Comparison of ENCODE assay signal across 38 cellular contexts in the genomic region with DNA sequence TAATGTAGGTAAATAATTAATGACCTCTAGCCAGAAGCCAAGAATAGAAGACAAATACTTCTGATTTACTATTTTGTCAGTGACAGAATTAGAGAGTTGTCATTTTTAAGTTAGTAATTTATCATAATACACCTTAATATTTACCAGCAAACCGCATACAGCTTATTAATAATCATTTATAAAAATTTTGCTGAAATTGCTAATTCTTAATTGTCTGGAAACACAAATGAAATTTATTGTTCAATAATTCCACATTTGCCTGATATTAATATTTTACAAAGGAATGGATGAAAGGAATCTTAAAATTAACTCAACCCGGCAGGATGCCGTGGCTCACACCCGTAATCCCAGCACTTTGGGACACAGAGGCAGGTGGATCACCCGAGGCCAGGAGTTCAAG. TPM values are rescaled to one million over a fixed set of nuclear protein-coding genes. Genes with fewer than 3 reads are reported as not detected.
DNase-seq lines count a peak whose midpoint lies in the region; ATAC-seq, FAIRE-seq and TF ChIP-seq lines count a peak whose summit lies in the region.
"Had no signal": no experiment of that assay in that cellular context is flagged by ENCODE, and none has a peak within 500 bp of the region (broad histone marks: within the 10 kb centered on the region; RNA-seq: fewer than 3 reads in every experiment).

No MANE protein-coding gene starts in this region.

- DNase-seq in HepG2 (ENCODE audit: low spot score) (no peak), right lobe of liver (no peak), A549 (ENCODE audit: low read depth in 1 of 2, low spot score in 1 of 2) (no peak), IMR-90 (no peak), K562 (ENCODE audit: extremely low read depth in 1 of 4, low spot score in 3 of 4) (no peak), NCI-H510A treated with DMSO at 0.1 percent for 48 hours (lab: John Stamatoyannopoulos, UW) (no peak), dermis blood vessel endothelial cell (no peak)
- DNase-seq: 8988T; ACHN; AML-193; BE2C; C1 segment of cervical spinal cord; Caco-2; Calu3; CD4-positive, alpha-beta memory T cell; CD4-positive, alpha-beta T cell; CD4-positive, CD25-positive, alpha-beta regulatory T cell; CD8-positive, alpha-beta memory T cell; CD8-positive, alpha-beta T cell; COR-L47; DMS 273 treated with DMSO at 0.1 percent for 48 hours; DMS153; DMS53; DMS79; DMS79 treated with DMSO at 0.1 percent for 48 hours; DND-41; EL had no signal

- WGBS in HepG2 (ENCODE audit: low lambda C conversion rate) = 85% methylated on average over 5 of the region's 5 CpGs
- 90% methylated on average over 5 of the region's 5 CpGs for WGBS in right lobe of liver (ENCODE audit: insufficient coverage, low coverage, low lambda C conversion rate, missing lambda C conversion rate)
- WGBS in A549 (ENCODE audit: missing lambda C conversion rate) = 65% methylated on average over 5 of the region's 5 CpGs
- WGBS in IMR-90 (ENCODE audit: extremely low coverage in 2 of 2, insufficient read length in 1 of 2), 2 experiments = 96% methylated on average over 4 of the region's 5 CpGs; no CpG with 5 or more reads in 1 of the 2 experiments
- 18% methylated on average over 5 of the region's 5 CpGs for WGBS in K562 (ENCODE audit: insufficient coverage, low coverage, missing lambda C conversion rate)

- CTCF ChIA-PET in HepG2 (lab: Yijun Ruan, JAX; ENCODE audit: low intra/inter-chr PET ratio, low total read pairs) (no interaction called here), A549 (lab: Yijun Ruan, JAX) (no interaction called here), IMR-90 (lab: Yijun Ruan, JAX) (no interaction called here), K562 (lab: Yijun Ruan, JAX; ENCODE audit: low intra/inter-chr PET ratio) (no interaction called here)

- no peak overlapping the region for H3K18ac ChIP-seq in IMR-90 (ENCODE audit: low read depth, low read length)

- no peak overlapping the region for H3K4ac ChIP-seq in IMR-90 (ENCODE audit: low read depth, low read length)

- no peak overlapping the region for H3K4me2 ChIP-seq in HepG2 (ENCODE audit: low read depth, low read length)
- no peak overlapping the region for H3K4me2 ChIP-seq in A549
- H3K4me2 ChIP-seq in IMR-90 (ENCODE audit: low read depth, low read length) = no peak overlapping the region
- H3K4me2 ChIP-seq in K562 (ENCODE audit: insufficient read depth, low read length) = no peak overlapping the region
- H3K4me2 ChIP-seq: BLaER1; BLaER1 treated with 17β-estradiol and CSF1 and Interleukin-3, amounts not matched to agents 10 nM and 100 nM had no signal

- POLR2A ChIA-PET in HepG2 (lab: Yijun Ruan, JAX) = no interaction called here
- POLR2A ChIA-PET in A549 (lab: Yijun Ruan, JAX) = no interaction called here
- POLR2A ChIA-PET in IMR-90 (lab: Charles Lee; ENCODE audit: unreplicated experiment) = no interaction called here
- POLR2A ChIA-PET in K562 (lab: Yijun Ruan, JAX) = no interaction called here

- H3K27me3 ChIP-seq in HepG2 (ENCODE audit: control insufficient read depth in 1 of 2, insufficient read depth in 2 of 2, low read length in 2 of 2) (no peaks in the 10 kb centered on the region), right lobe of liver (no peaks in the 10 kb centered on the region), IMR-90 (ENCODE audit: control insufficient read depth, insufficient read depth, low read length) (peaks cover 8% of the 10 kb centered on the region), K562 (ENCODE audit: control insufficient read depth in 2 of 2, insufficient read depth in 2 of 2, low read length in 2 of 2) (peaks cover 5 to 20% of the 10 kb centered on the region in 2 experiments; a peak in 4 of 5 replicates)
- H3K27me3 ChIP-seq: BE2C; BLaER1; BLaER1 treated with 17β-estradiol and CSF1 and Interleukin-3, amounts not matched to agents 10 nM and 100 nM had no signal

- no peaks in the 10 kb centered on the region for H3K9me1 ChIP-seq in IMR-90 (ENCODE audit: insufficient read depth, low read length)
- no peaks in the 10 kb centered on the region for H3K9me1 ChIP-seq in K562 (ENCODE audit: control insufficient read depth, insufficient read depth, low read length)

- BruUV-seq in HepG2 (replicated peaks; lab: Mats Ljungman, UMichigan) = no TSS peak
- BruUV-seq in IMR-90 (replicated peaks; lab: Mats Ljungman, UMichigan) = no TSS peak
- no TSS peak for BruUV-seq in K562 (replicated peaks; lab: Mats Ljungman, UMichigan)

- no peak overlapping the region for H4K8ac ChIP-seq in IMR-90 (ENCODE audit: low read depth in 2 of 2, low read length in 2 of 2)

- FAIRE-seq in HepG2 (lab: Jason Lieb, UNC) (no peak), A549 (lab: Jason Lieb, UNC) (no peak), K562 (lab: Jason Lieb, UNC) (no peak)
- FAIRE-seq: A204.1, D721Med had no signal

- H4K20me1 ChIP-seq in HepG2 (ENCODE audit: insufficient read depth, low read length) = no peaks in the 10 kb centered on the region
- no peaks in the 10 kb centered on the region for H4K20me1 ChIP-seq in IMR-90 (ENCODE audit: insufficient read depth, low read length)
- no peaks in the 10 kb centered on the region for H4K20me1 ChIP-seq in K562 (replicated peaks; ENCODE audit: control insufficient read depth, insufficient read depth, low read length)
- H4K20me1 ChIP-seq: BLaER1; BLaER1 treated with 17β-estradiol and CSF1 and Interleukin-3, amounts not matched to agents 10 nM and 100 nM had no signal

- H2BK120ac ChIP-seq in IMR-90 (ENCODE audit: low read depth, low read length) = no peak overlapping the region

- H3K9me3 ChIP-seq in HepG2 (ENCODE audit: low read length) (no peaks in the 10 kb centered on the region), right lobe of liver (no peaks in the 10 kb centered on the region), A549 (no peaks in the 10 kb centered on the region), IMR-90 (ENCODE audit: control insufficient read depth, insufficient read depth, low read length) (no peaks in the 10 kb centered on the region), K562 (replicated peaks; ENCODE audit: control insufficient read depth, insufficient read depth, low read depth, low read length) (no peaks in the 10 kb centered on the region)
- H3K9me3 ChIP-seq: BE2C, BLaER1, Caco-2 had no signal

- H3K14ac ChIP-seq in IMR-90 (replicated peaks; ENCODE audit: low read depth, low read length) = no peak overlapping the region

- no peak overlapping the region for H3K4me3 ChIP-seq in HepG2 (replicated peaks in 1 of 3; ENCODE audit: insufficient read depth in 1 of 3, low read depth in 2 of 3, low read length in 3 of 3)
- no peak overlapping the region for H3K4me3 ChIP-seq in right lobe of liver
- no peak overlapping the region for H3K4me3 ChIP-seq in A549
- no peak overlapping the region for H3K4me3 ChIP-seq in IMR-90 (ENCODE audit: insufficient read depth, low read depth, low read length)
- H3K4me3 ChIP-seq in K562 = no peak overlapping the region
- H3K4me3 ChIP-seq: BLaER1; BLaER1 treated with 17β-estradiol and CSF1 and Interleukin-3, amounts not matched to agents 10 nM and 100 nM had no signal

- H3K9ac ChIP-seq in HepG2 (ENCODE audit: insufficient read depth, low read depth, low read length) (no peak overlapping the region), IMR-90 (ENCODE audit: low read depth, low read length) (no peak overlapping the region), K562 (ENCODE audit: insufficient read depth in 1 of 2, low read depth in 2 of 2, low read length in 2 of 2) (no peak overlapping the region)
- H3K9ac ChIP-seq: BLaER1; BLaER1 treated with 17β-estradiol and CSF1 and Interleukin-3, amounts not matched to agents 10 nM and 100 nM had no signal

- TF ChIP-seq POLR2A in HepG2 (IDR thresholded peaks at IDR 0.05; ENCODE audit: insufficient read depth in 1 of 2, low read depth in 2 of 2, low read length in 2 of 2) = no peak
- TF ChIP-seq POLR2A in right lobe of liver (IDR thresholded peaks at IDR 0.05) = no peak
- no peak for TF ChIP-seq POLR2A in A549 (IDR thresholded peaks at IDR 0.05; ENCODE audit: low read length)
- no peak for TF ChIP-seq POLR2A in IMR-90 (IDR thresholded peaks at IDR 0.05; ENCODE audit: low read depth, low read length)
- TF ChIP-seq POLR2A in K562 (conservative IDR thresholded peaks at IDR 0.05) = no peak

- H2BK5ac ChIP-seq in IMR-90 (ENCODE audit: low read depth, low read length, poor library complexity, severe bottlenecking) = no peak overlapping the region

- no peak overlapping the region for H4K91ac ChIP-seq in IMR-90 (ENCODE audit: insufficient read depth, low read depth, low read length)

- no peak overlapping the region for H3K23ac ChIP-seq in IMR-90 (ENCODE audit: low read depth, low read length)

- in situ Hi-C loops in HepG2 (cut with HindIII; ENCODE audit: extremely low pct_ligation_motif_present, low pct_unique_long_range_greater_than_20kb) = no loop called here
- in situ Hi-C loops in IMR-90 (cut with MboI; ENCODE audit: low sequenced_read_pairs) = no loop called here
- in situ Hi-C loops in K562 (cut with MboI) = no loop called here

- no peaks in the 10 kb centered on the region for H3K79me2 ChIP-seq in HepG2 (ENCODE audit: insufficient read depth, low read length)
- H3K79me2 ChIP-seq in K562 (ENCODE audit: control insufficient read depth, insufficient read depth, low read length) = no peaks in the 10 kb centered on the region

- H2BK15ac ChIP-seq in IMR-90 (ENCODE audit: low read depth, low read length) = no peak overlapping the region

- intact Hi-C loops in HepG2 (cut with micrococcal nuclease; ENCODE audit: unreplicated experiment) = no loop called here
- intact Hi-C loops in right lobe of liver (cut with DNase I) = no loop called here
- intact Hi-C loops in IMR-90 (cut with micrococcal nuclease) = no loop called here
- intact Hi-C loops in K562 (cut with micrococcal nuclease) = no loop called here

- TF ChIP-seq CTCF in HepG2 (CRISPR knock-in tag; IDR thresholded peaks at IDR 0.05) (no peak), right lobe of liver (IDR thresholded peaks at IDR 0.05) (no peak), A549 (IDR thresholded peaks at IDR 0.05) (no peak), IMR-90 (conservative IDR thresholded peaks at IDR 0.05; ENCODE audit: low read depth, low read length) (no peak), K562 (IDR thresholded peaks at IDR 0.05 in 2 of 3, conservative IDR thresholded peaks at IDR 0.05 in 1 of 3; ENCODE audit: insufficient read depth in 2 of 3, low read depth in 1 of 3, low read length in 3 of 3) (no peak)

- H3K4me1 ChIP-seq in HepG2 (ENCODE audit: insufficient read depth, low read length) = peaks cover 25% of the 10 kb centered on the region
- peaks cover 0 to 4% (median 2%) of the 10 kb centered on the region in 4 donors for H3K4me1 ChIP-seq in right lobe of liver
- peaks cover 5% of the 10 kb centered on the region; the same call in 2 of the 3 replicates for H3K4me1 ChIP-seq in A549
- peaks cover 3% of the 10 kb centered on the region; the same call in 1 of the 2 replicates for H3K4me1 ChIP-seq in IMR-90 (ENCODE audit: control insufficient read depth, insufficient read depth, low read length)
- H3K4me1 ChIP-seq in K562 (replicated peaks in 1 of 2; ENCODE audit: control insufficient read depth in 2 of 2, insufficient read depth in 2 of 2, low read length in 2 of 2) = no peaks in the 10 kb centered on the region
- H3K4me1 ChIP-seq: BE2C had no signal

- H3K27ac ChIP-seq in HepG2 (ENCODE audit: extremely low read length, insufficient read depth, low read length) = no peak overlapping the region
- no peak overlapping the region for H3K27ac ChIP-seq in right lobe of liver
- no peak overlapping the region for H3K27ac ChIP-seq in A549
- H3K27ac ChIP-seq in IMR-90 (ENCODE audit: insufficient read depth, low read length) = no peak overlapping the region
- no peak overlapping the region for H3K27ac ChIP-seq in K562 (ENCODE audit: extremely low read depth, low read depth, low read length)
- H3K27ac ChIP-seq: 22Rv1; BLaER1; BLaER1 treated with 17β-estradiol and CSF1 and Interleukin-3, amounts not matched to agents 10 nM and 100 nM; C4-2B had no signal

- H3K36me3 ChIP-seq in HepG2 (replicated peaks in 1 of 2; ENCODE audit: control insufficient read depth in 1 of 2, insufficient read depth in 2 of 2, low read length in 2 of 2) (no peaks in the 10 kb centered on the region), right lobe of liver (no peaks in the 10 kb centered on the region), IMR-90 (ENCODE audit: control insufficient read depth, insufficient read depth, low read length) (no peaks in the 10 kb centered on the region), K562 (ENCODE audit: control insufficient read depth, insufficient read depth, low read length) (no peaks in the 10 kb centered on the region)
- H3K36me3 ChIP-seq: BE2C; BLaER1; BLaER1 treated with 17β-estradiol and CSF1 and Interleukin-3, amounts not matched to agents 10 nM and 100 nM had no signal

- no peak overlapping the region for H4K5ac ChIP-seq in IMR-90 (ENCODE audit: low read depth, low read length)

- no peak for TF ChIP-seq EP300 in HepG2 (IDR thresholded peaks at IDR 0.05; ENCODE audit: low read depth in 2 of 2, low read length in 2 of 2)
- TF ChIP-seq EP300 in HepG2 (CRISPR knock-in tag; IDR thresholded peaks at IDR 0.05; ENCODE audit: borderline replicate concordance) = no peak
- TF ChIP-seq EP300 in A549 (IDR thresholded peaks at IDR 0.05) = no peak
- TF ChIP-seq EP300 in K562 (IDR thresholded peaks at IDR 0.05; ENCODE audit: low read length) = no peak

- TF ChIP-seq RAD21 in HepG2 (CRISPR knock-in tag; IDR thresholded peaks at IDR 0.05) (no peak), A549 (conservative IDR thresholded peaks at IDR 0.05 in 1 of 2, IDR thresholded peaks at IDR 0.05 in 1 of 2) (no peak), IMR-90 (IDR thresholded peaks at IDR 0.05; ENCODE audit: low read length) (no peak), K562 (CRISPR knock-in tag; conservative IDR thresholded peaks at IDR 0.05 in 1 of 2, IDR thresholded peaks at IDR 0.05 in 1 of 2) (no peak)

- H2AK9ac ChIP-seq in IMR-90 (replicated peaks; ENCODE audit: low read depth, low read length, poor library complexity) = no peak overlapping the region

- ATAC-seq in HepG2 (no peak), right lobe of liver (no peak), A549 (no peak), IMR-90 (ENCODE audit: low read depth) (no peak), K562 (no peak), GM21381 (IDR thresholded peaks at IDR 0.05; ENCODE audit: unreplicated experiment) (no peak)
- ATAC-seq: CD8-positive, alpha-beta T cell had no signal

- no peaks in the 10 kb centered on the region for H3K79me1 ChIP-seq in IMR-90 (ENCODE audit: low read depth in 1 of 2, low read length in 2 of 2)

- dilution Hi-C loops in IMR-90 (cut with HindIII; ENCODE audit: low sequenced_read_pairs, unreplicated experiment) = no loop called here

- H3K56ac ChIP-seq in IMR-90 (ENCODE audit: extremely low read depth, insufficient read depth, low read length) = no peak overlapping the region

- no peak overlapping the region for H2BK20ac ChIP-seq in IMR-90 (ENCODE audit: low read depth, low read length)

- H2AK5ac ChIP-seq in IMR-90 (ENCODE audit: low read depth, low read length) = no peak overlapping the region

- H2AFZ ChIP-seq in HepG2 (ENCODE audit: low read length) = no peak overlapping the region
- H2AFZ ChIP-seq in IMR-90 (replicated peaks; ENCODE audit: low read length, poor library complexity) = no peak overlapping the region
- no peak overlapping the region for H2AFZ ChIP-seq in K562 (ENCODE audit: low read depth, low read length)

RNA-seq across cellular contexts. Expression of gene PROM1, which starts 44.7 kb away (rescaled TPM):
- 2.5 and 3.9 TPM in 2 replicates for total RNA-seq in HepG2 (2016; rRNA removed; fragmentation: Illumina TruSeq; extraction: Trizol)
- total RNA-seq in HepG2 (2016; cell fraction: cytosol; rRNA removed; fragmentation: Illumina TruSeq; extraction: Trizol; ENCODE audit: low read depth) = 0.71 and 0.91 TPM in 2 replicates
- total RNA-seq in HepG2 (2016; cell fraction: insoluble cytoplasmic fraction; rRNA removed; fragmentation: Illumina TruSeq; extraction: Trizol) = 2.1 and 4.2 TPM in 2 replicates
- total RNA-seq in HepG2 (2016; cell fraction: membrane; rRNA removed; fragmentation: Illumina TruSeq; extraction: Trizol) = 1.1 and 2.6 TPM in 2 replicates
- total RNA-seq in HepG2 (2016; cell fraction: nucleus; rRNA removed; fragmentation: Illumina TruSeq; extraction: Trizol) = 5.8 and 6.2 TPM in 2 replicates
- 13.6 and 16.4 TPM in 2 replicates for polyA plus RNA-seq in HepG2 (2011; rRNA removed)
- 8.3 and 8.9 TPM in 2 replicates for polyA plus RNA-seq in HepG2 (2011; cell fraction: cytosol; rRNA removed)
- 14.6 and 16.3 TPM in 2 replicates for polyA plus RNA-seq in HepG2 (2011; cell fraction: nucleus; rRNA removed)
- 9.3 and 15.5 TPM in 2 replicates for polyA plus RNA-seq in HepG2 (2012)
- 0.25 and 0.31 TPM in 2 replicates for polyA plus RNA-seq in HepG2 (2016; cell fraction: cytosol; fragmentation: Illumina TruSeq; extraction: Trizol; ENCODE audit: low read depth)
- polyA plus RNA-seq in HepG2 (2016; cell fraction: insoluble cytoplasmic fraction; fragmentation: Illumina TruSeq; extraction: Trizol; ENCODE audit: low read depth) = 1.6 and 2.1 TPM in 2 replicates
- 0.47 and 0.64 TPM in 2 replicates for polyA plus RNA-seq in HepG2 (2016; cell fraction: membrane; fragmentation: Illumina TruSeq; extraction: Trizol; ENCODE audit: low read depth)
- polyA plus RNA-seq in HepG2 (2016; cell fraction: nucleus; fragmentation: Illumina TruSeq; extraction: Trizol; ENCODE audit: insufficient read depth, low read depth) = 5.4 and 6.6 TPM in 2 replicates
- 1.3 and 25.2 TPM in 2 replicates for polyA minus RNA-seq in HepG2 (2011; rRNA and poly(A)+ RNA removed; ENCODE audit: low replicate concordance)
- 11.4 and 13.4 TPM in 2 replicates for polyA minus RNA-seq in HepG2 (2011; cell fraction: cytosol; rRNA and poly(A)+ RNA removed)
- 14.5 and 16.9 TPM in 2 replicates for polyA minus RNA-seq in HepG2 (2011; cell fraction: nucleus; rRNA and poly(A)+ RNA removed)
- 1 to 10 TPM in 5 of 6 experiments, under 1 TPM in 1; 0.86 to 2.2 (median 1.3) TPM for total RNA-seq in right lobe of liver
- 0.04 and 0.14 TPM in 2 replicates for polyA plus RNA-seq in A549 (2011; rRNA removed)
- polyA plus RNA-seq in A549 (2012; cell fraction: cytosol; rRNA removed) = not detected in 2 replicates
- not detected in 2 replicates for polyA plus RNA-seq in A549 (2012; cell fraction: nucleus; rRNA removed)
- 0.03 to 0.12 TPM in 2 of 3 replicates, not detected in the other for polyA plus RNA-seq in A549 (2017; fragmentation: RNase III; extraction: RNeasy Plus Mini Kit Qiagen cat#74134 plus additional on column Dnase treatment)
- polyA minus RNA-seq in A549 (2011; rRNA and poly(A)+ RNA removed) = not detected in 2 replicates
- total RNA-seq in IMR-90 (2012; rRNA removed) = not detected in 2 replicates
- polyA plus RNA-seq in IMR-90 (2012; rRNA removed) = not detected in 2 replicates
- polyA plus RNA-seq in IMR-90 (2012; cell fraction: cytosol; rRNA removed) = not detected in 2 replicates
- polyA plus RNA-seq in IMR-90 (2012; cell fraction: nucleus; rRNA removed; ENCODE audit: low replicate concordance) = not detected in 2 replicates
- total RNA-seq in K562 (2011; cell fraction: chromatin; rRNA removed; ENCODE audit: low replicate concordance) = not detected in 2 replicates
- total RNA-seq in K562 (2011; cell fraction: nucleolus; rRNA removed) = not detected in 2 replicates
- total RNA-seq in K562 (2011; cell fraction: nucleoplasm; rRNA removed) = not detected in 2 replicates
- not detected in 2 replicates for total RNA-seq in K562 (2014; rRNA removed)
- total RNA-seq in K562 (2014; rRNA removed; fragmentation: Illumina TruSeq; extraction: Trizol) = not detected in 2 replicates
- not detected in 2 replicates for total RNA-seq in K562 (2015; rRNA removed; fragmentation: Illumina TruSeq; extraction: Trizol)
- 0.45 TPM in 1 of 2 replicates, not detected in the other for total RNA-seq in K562 (2021)
- polyA plus RNA-seq in K562 (2011; rRNA removed) = not detected in 2 replicates
- not detected in 2 replicates for polyA plus RNA-seq in K562 (2011; cell fraction: cytosol; rRNA removed)
- 0.14 TPM in 1 of 2 replicates, not detected in the other for polyA plus RNA-seq in K562 (2011; cell fraction: nucleus; rRNA removed)
- 0.04 and 0.07 TPM in 2 replicates for polyA plus RNA-seq in K562 (2012)
- not detected in 2 replicates for polyA plus RNA-seq in K562 (2014; fragmentation: Illumina TruSeq; extraction: Trizol)
- polyA plus RNA-seq in K562 (2014; fragmentation: Nextera tagmentation; extraction: Ambion mirVana) = not detected
- 0.05 TPM in 1 of 2 replicates, not detected in the other for polyA plus RNA-seq in K562 (2014; rRNA removed)
- polyA minus RNA-seq in K562 (2011; rRNA and poly(A)+ RNA removed) = not detected in 2 replicates
- polyA minus RNA-seq in K562 (2011; cell fraction: cytosol; rRNA and poly(A)+ RNA removed) = not detected in 2 replicates
- polyA minus RNA-seq in K562 (2011; cell fraction: nucleus; rRNA and poly(A)+ RNA removed) = not detected in 2 replicates
- 0.14 and 1.0 TPM in 2 replicates for total RNA-seq in dermis blood vessel endothelial cell
- total RNA-seq: B cell; CD4-positive, alpha-beta memory T cell; CD4-positive, alpha-beta T cell; CD8-positive, alpha-beta T cell had no signal
- polyA plus RNA-seq: AG04450; BJ; CD14-positive monocyte; CD4-positive, alpha-beta memory T cell; CD4-positive, CD25-positive, alpha-beta regulatory T cell; CD8-positive, alpha-beta memory T cell had no signal

Comparison
In these comparisons a context has a peak if more than half of its experiments do, and no peak if none do; other contexts are left out.
1. Of the 241 proteins assayed by ChIP-seq in both HepG2 and K562: peak only in HepG2: MAFF and MAFK; only in K562: none; in both: none; in neither: 239.